Comparison of ENCODE assay signal across 8 cellular contexts in genomic region chr1:235075121-235075954, GRCh38. TPM values are rescaled to one million over a fixed set of nuclear protein-coding genes. Genes with fewer than 3 reads are reported as not detected.
DNase-seq lines count a peak whose midpoint lies in the region; ATAC-seq and TF ChIP-seq lines count a peak whose summit lies in the region.

No MANE protein-coding gene starts in this region.

- H3K4me1 ChIP-seq in GM23338 (ENCODE audit: insufficient read depth) = no peaks in the 10 kb centered on the region
- peaks cover 50 to 85% of the 10 kb centered on the region in 2 donors for H3K4me1 ChIP-seq in thyroid gland

- H3K4me2 ChIP-seq in GM23338 = no peak overlapping the region

- no peaks in the 10 kb centered on the region for H3K9me3 ChIP-seq in thyroid gland

- ATAC-seq in GM23338 = no peak

- TF ChIP-seq CTCF in GM12875 (IDR thresholded peaks at IDR 0.05; ENCODE audit: borderline replicate concordance, insufficient read depth, low read depth, low read length) (no peak), GM23338 (conservative IDR thresholded peaks at IDR 0.05; ENCODE audit: low read depth in 2 of 2) (no peak), fibroblast of mammary gland (conservative IDR thresholded peaks at IDR 0.05; ENCODE audit: control insufficient read depth, insufficient read depth, low read depth, low read length) (no peak), osteocyte (IDR thresholded peaks at IDR 0.05) (no peak), thyroid gland (IDR thresholded peaks at IDR 0.05) (no peak)

- H3K4me1 Mint-ChIP-seq in GM23338 (peaks cover 7% of the 10 kb centered on the region; the same call in 1 of the 3 replicates), osteocyte (ENCODE audit: unreplicated experiment) (peaks cover 28% of the 10 kb centered on the region)

- H3F3A ChIP-seq in GM23338 (replicated peaks; ENCODE audit: low read depth) = peaks cover 14% of the 10 kb centered on the region

- H3K79me2 ChIP-seq in GM23338 (replicated peaks; ENCODE audit: insufficient read depth) = no peaks in the 10 kb centered on the region

- H3K27me3 Mint-ChIP-seq in GM23338 (ENCODE audit: insufficient read depth, low read depth, poor library complexity) = no peaks in the 10 kb centered on the region
- no peaks in the 10 kb centered on the region for H3K27me3 Mint-ChIP-seq in osteocyte (ENCODE audit: unreplicated experiment)

- no peaks in the 10 kb centered on the region for H3K36me3 Mint-ChIP-seq in GM23338 (ENCODE audit: low read depth)
- no peaks in the 10 kb centered on the region for H3K36me3 Mint-ChIP-seq in osteocyte (ENCODE audit: unreplicated experiment)

- H3K9me3 Mint-ChIP-seq in GM23338 = no peaks in the 10 kb centered on the region
- no peaks in the 10 kb centered on the region for H3K9me3 Mint-ChIP-seq in osteocyte (ENCODE audit: unreplicated experiment)

- H3K4me3 Mint-ChIP-seq in GM23338 (no peak overlapping the region), osteocyte (ENCODE audit: unreplicated experiment) (no peak overlapping the region)

- H3K27me3 ChIP-seq in GM23338 (ENCODE audit: insufficient read depth) = no peaks in the 10 kb centered on the region
- no peaks in the 10 kb centered on the region for H3K27me3 ChIP-seq in thyroid gland

- H3K27ac Mint-ChIP-seq in GM23338 (no peak overlapping the region), osteocyte (ENCODE audit: unreplicated experiment) (peak overlapping the region; percentile 96)

- H3K27ac ChIP-seq in GM23338 (ENCODE audit: low read depth) = 0 out of 2 replicates have a peak overlapping the region, but pooled peaks have one; percentile 39
- H3K27ac ChIP-seq in thyroid gland = peak overlapping the region; percentile 90 to 99 (median 96)

- H4K20me1 ChIP-seq in GM23338 (replicated peaks; ENCODE audit: insufficient read depth) = no peaks in the 10 kb centered on the region

- 46 to 59% methylated on average over 25 of the region's 26 CpGs for WGBS in thyroid gland, 2 donors

- H3K9me2 ChIP-seq in GM23338 (ENCODE audit: insufficient read depth) = no peaks in the 10 kb centered on the region

- peak overlapping the region; percentile 78; the same call in 1 of the 2 replicates for H2AFZ ChIP-seq in GM23338

- TF ChIP-seq POLR2A in thyroid gland (IDR thresholded peaks at IDR 0.05) = peak in 1 of 2 donors; percentile 44

- no peaks in the 10 kb centered on the region for H3K36me3 ChIP-seq in GM23338 (ENCODE audit: insufficient read depth)
- H3K36me3 ChIP-seq in thyroid gland = no peaks in the 10 kb centered on the region

- no peak for DNase-seq in GM23338 (ENCODE audit: low spot score)
- DNase-seq in NAMALWA (ENCODE audit: low spot score) = peak; percentile 43
- DNase-seq in activated CD8-positive, alpha-beta memory T cell treated with anti-CD3 and anti-CD28 coated beads, Interleukin-2, amount 50 U/mL, for 48 hours = peak; percentile 89
- DNase-seq in fibroblast of mammary gland (ENCODE audit: low read depth) = peak; percentile 97
- DNase-seq in osteocyte (ENCODE audit: extremely low spot score, unreplicated experiment) = no peak
- DNase-seq in thyroid gland = peak; percentile 77 to 81
- DNase-seq in D341Med (ENCODE audit: low spot score) = no peak

- intact Hi-C loops in thyroid gland (cut with DNase I) = loop anchor here (5.0 to 10.0 kb wide), 2 partner anchors 88 to 361 kb away; no protein-coding TSS in a partner anchor

- H3K4me3 ChIP-seq in GM12875 (ENCODE audit: low read depth, low read length) = peak overlapping the region; percentile 35
- no peak overlapping the region for H3K4me3 ChIP-seq in GM23338
- peak overlapping the region; percentile 6 for H3K4me3 ChIP-seq in fibroblast of mammary gland (ENCODE audit: control insufficient read depth, low read depth, low read length)
- H3K4me3 ChIP-seq in thyroid gland (replicated peaks in 1 of 3) = no peak overlapping the region

TF ChIP-seq in GM23338, 12 proteins besides CTCF, POLR2A, EP300 and RAD21 (continues in another document):
- TF ChIP-seq ZNF114 (CRISPR knock-in tag; IDR thresholded peaks at IDR 0.05) = no peak
- TF ChIP-seq NANOG (IDR thresholded peaks at IDR 0.05; ENCODE audit: borderline replicate concordance) = no peak
- TF ChIP-seq STAT1 (IDR thresholded peaks at IDR 0.05; ENCODE audit: unreplicated experiment) = no peak
- no peak for TF ChIP-seq JUNB (IDR thresholded peaks at IDR 0.05; ENCODE audit: unreplicated experiment)
- TF ChIP-seq ZNF462 (CRISPR knock-in tag; IDR thresholded peaks at IDR 0.05) = no peak
- no peak for TF ChIP-seq EZH2 (IDR thresholded peaks at IDR 0.05; ENCODE audit: low read depth, unreplicated experiment)
- TF ChIP-seq EZH2phosphoT487 (IDR thresholded peaks at IDR 0.05; ENCODE audit: unreplicated experiment) = no peak
- TF ChIP-seq, protein P1, sequence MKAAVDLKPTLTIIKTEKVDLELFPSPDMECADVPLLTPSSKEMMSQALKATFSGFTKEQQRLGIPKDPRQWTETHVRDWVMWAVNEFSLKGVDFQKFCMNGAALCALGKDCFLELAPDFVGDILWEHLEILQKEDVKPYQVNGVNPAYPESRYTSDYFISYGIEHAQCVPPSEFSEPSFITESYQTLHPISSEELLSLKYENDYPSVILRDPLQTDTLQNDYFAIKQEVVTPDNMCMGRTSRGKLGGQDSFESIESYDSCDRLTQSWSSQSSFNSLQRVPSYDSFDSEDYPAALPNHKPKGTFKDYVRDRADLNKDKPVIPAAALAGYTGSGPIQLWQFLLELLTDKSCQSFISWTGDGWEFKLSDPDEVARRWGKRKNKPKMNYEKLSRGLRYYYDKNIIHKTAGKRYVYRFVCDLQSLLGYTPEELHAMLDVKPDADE (IDR thresholded peaks at IDR 0.05) = no peak
- TF ChIP-seq ZNF331 (CRISPR knock-in tag; IDR thresholded peaks at IDR 0.05; ENCODE audit: low read depth) = no peak
- TF ChIP-seq POLR2AphosphoS5 (IDR thresholded peaks at IDR 0.05; ENCODE audit: low read depth) = no peak
- no peak for TF ChIP-seq CREB1 (CRISPR knock-in tag; IDR thresholded peaks at IDR 0.05; ENCODE audit: low read depth)

RNA-seq across cellular contexts. Expression of gene TOMM20, which starts 53.3 kb away (rescaled TPM):
- 138 and 159 TPM in 2 replicates for total RNA-seq in GM23338 (2014; rRNA removed; shearing (Covaris generic))
- polyA plus RNA-seq in GM23338 (2016; fragmentation: Nextera tagmentation; extraction: Ambion mirVana) = 116 and 138 TPM in 2 replicates
- total RNA-seq in osteocyte (99.1 and 100 TPM in 2 replicates), thyroid gland (100 to 1,000 TPM; 117 to 204 (median 157) TPM)

Comparison
In these comparisons a context has a peak if more than half of its experiments do, and no peak if none do; other contexts are left out.
1. H3K4me3 ChIP-seq: peak in GM12875 (single experiment) and fibroblast of mammary gland (single experiment); none in GM23338 (single experiment) and thyroid gland (0 of 3).
2. DNase-seq: peak in NAMALWA (single experiment), activated CD8-positive, alpha-beta memory T cell treated with anti-CD3 and anti-CD28 coated beads, Interleukin-2, amount 50 U/mL, for 48 hours (single experiment), fibroblast of mammary gland (single experiment) and thyroid gland (2 of 2); none in GM23338 (single experiment), osteocyte (single experiment) and D341Med (single experiment).